28 cellular contexts compared by ENCODE assay signal in genomic region chr13:91360246-91360751, GRCh38. TPM values are rescaled to one million over a fixed set of nuclear protein-coding genes. Genes with fewer than 3 reads are reported as not detected.
DNase-seq lines count a peak whose midpoint lies in the region; ATAC-seq and TF ChIP-seq lines count a peak whose summit lies in the region.
"Had no signal": no experiment of that assay in that cellular context is flagged by ENCODE, and none has a peak within 500 bp of the region (broad histone marks: within the 10 kb centered on the region; RNA-seq: fewer than 3 reads in every experiment).

No MANE protein-coding gene starts in this region.

- no peak overlapping the region for H3K27ac ChIP-seq in Karpas-422 (ENCODE audit: low read length)
- H3K27ac ChIP-seq: C4-2B, colonic mucosa, foreskin keratinocyte, RWPE1, vagina had no signal

- no peaks in the 10 kb centered on the region for H3K27me3 ChIP-seq in Karpas-422 (ENCODE audit: low read length)
- H3K27me3 ChIP-seq: colonic mucosa, foreskin keratinocyte, vagina had no signal

- H3K36me3 Mint-ChIP-seq in activated CD8-positive, alpha-beta memory T cell treated with anti-CD3 and anti-CD28 coated beads, Interleukin-2, amount 10 ng/mL, durations not matched to agents 7 days and 5 days = peaks cover 31% of the 10 kb centered on the region
- H3K36me3 Mint-ChIP-seq in WTC11 = peaks cover 21% of the 10 kb centered on the region
- H3K36me3 Mint-ChIP-seq in progenitor cell of endocrine pancreas (ENCODE audit: insufficient read depth) = peaks cover 13% of the 10 kb centered on the region

- no peak for DNase-seq in activated CD8-positive, alpha-beta memory T cell treated with anti-CD3 and anti-CD28 coated beads, Interleukin-2, amount 10 ng/mL, durations not matched to agents 7 days and 5 days
- no peak for DNase-seq in activated CD8-positive, alpha-beta memory T cell treated with anti-CD3 and anti-CD28 coated beads, Interleukin-2, amount 50 U/mL, for 48 hours
- peak; percentile 56 for DNase-seq in Karpas-422
- DNase-seq in WTC11 (ENCODE audit: low spot score) = no peak
- DNase-seq in progenitor cell of endocrine pancreas (ENCODE audit: low spot score, unreplicated experiment) = no peak
- DNase-seq in NCI-H524 treated with DMSO at 0.1 percent for 48 hours (lab: John Stamatoyannopoulos, UW) = no peak
- DNase-seq: activated B cell treated with CpG ODN at 0.5 μM for 24 hours; activated CD4-positive, alpha-beta memory T cell treated with anti-CD3 and anti-CD28 coated beads, Interleukin-2, amount 10 ng/mL, durations not matched to agents 7 days and 5 days; activated naive CD4-positive, alpha-beta T cell treated with anti-CD3 and anti-CD28 coated beads for 36 hours; activated T-cell treated with anti-CD3 and anti-CD28 coated beads, Interleukin-2, amount 50 U/mL, for 48 hours; amygdala; Calu3; colonic mucosa; effector memory CD8-positive, alpha-beta T cell; foreskin keratinocyte; mesenchymal stem cell; NCI-H1436; NCI-H2107; NCI-H526; small intestine had no signal

- peaks cover 18% of the 10 kb centered on the region for H4K20me1 ChIP-seq in Karpas-422 (ENCODE audit: insufficient read depth, low read depth, low read length)

- no peaks in the 10 kb centered on the region for H3K79me2 ChIP-seq in Karpas-422 (ENCODE audit: low read length)

- H3K9ac ChIP-seq in Karpas-422 (ENCODE audit: low read length) = no peak overlapping the region

- H3K4me1 Mint-ChIP-seq in activated CD8-positive, alpha-beta memory T cell treated with anti-CD3 and anti-CD28 coated beads, Interleukin-2, amount 10 ng/mL, durations not matched to agents 7 days and 5 days = peaks cover 4% of the 10 kb centered on the region
- peaks cover 3% of the 10 kb centered on the region; the same call in 1 of the 2 replicates for H3K4me1 Mint-ChIP-seq in WTC11
- peaks cover 55% of the 10 kb centered on the region for H3K4me1 Mint-ChIP-seq in progenitor cell of endocrine pancreas (ENCODE audit: low read depth)
- H3K4me1 Mint-ChIP-seq: activated B cell treated with CpG ODN at 0.5 μM for 24 hours had no signal

- H2AFZ ChIP-seq in Karpas-422 (ENCODE audit: low read length) = no peak overlapping the region

- H3K27me3 Mint-ChIP-seq in activated CD8-positive, alpha-beta memory T cell treated with anti-CD3 and anti-CD28 coated beads, Interleukin-2, amount 10 ng/mL, durations not matched to agents 7 days and 5 days = no peaks in the 10 kb centered on the region
- H3K27me3 Mint-ChIP-seq in WTC11 (ENCODE audit: low read depth) (no peaks in the 10 kb centered on the region), progenitor cell of endocrine pancreas (no peaks in the 10 kb centered on the region)
- H3K27me3 Mint-ChIP-seq: activated B cell treated with CpG ODN at 0.5 μM for 24 hours; activated CD4-positive, alpha-beta memory T cell treated with anti-CD3 and anti-CD28 coated beads, Interleukin-2, amount 10 ng/mL, durations not matched to agents 7 days and 5 days; effector memory CD8-positive, alpha-beta T cell; IgD-negative memory B cell; stimulated activated memory B cell treated with anti-CD40 and anti-IgM and Interleukin-4, amounts not matched to agents 10 μg/mL and 1 μg/mL and 100 μg/mL, for 72 hours had no signal

- H3K9me3 Mint-ChIP-seq in activated CD8-positive, alpha-beta memory T cell treated with anti-CD3 and anti-CD28 coated beads, Interleukin-2, amount 10 ng/mL, durations not matched to agents 7 days and 5 days (ENCODE audit: low read depth) = no peaks in the 10 kb centered on the region
- H3K9me3 Mint-ChIP-seq in WTC11 (no peaks in the 10 kb centered on the region), progenitor cell of endocrine pancreas (ENCODE audit: low read depth) (no peaks in the 10 kb centered on the region)
- H3K9me3 Mint-ChIP-seq: activated B cell treated with CpG ODN at 0.5 μM for 24 hours; activated CD4-positive, alpha-beta memory T cell treated with anti-CD3 and anti-CD28 coated beads, Interleukin-2, amount 10 ng/mL, durations not matched to agents 7 days and 5 days; activated naive CD4-positive, alpha-beta T cell treated with anti-CD3 and anti-CD28 coated beads for 36 hours; effector memory CD8-positive, alpha-beta T cell; IgD-negative memory B cell; stimulated activated memory B cell treated with anti-CD40 and anti-IgM and Interleukin-4, amounts not matched to agents 10 μg/mL and 1 μg/mL and 100 μg/mL, for 72 hours; T-helper 2 cell treated with Interferon-gamma antibody and Interleukin-4, amounts not matched to agents 5 μg/mL and 100 μg/mL, for 36 hours had no signal

- POLR2A ChIA-PET in WTC11 (lab: Charles Lee) = no interaction called here

- no peak overlapping the region for H3K4me3 Mint-ChIP-seq in activated CD8-positive, alpha-beta memory T cell treated with anti-CD3 and anti-CD28 coated beads, Interleukin-2, amount 10 ng/mL, durations not matched to agents 7 days and 5 days
- H3K4me3 Mint-ChIP-seq in WTC11 (no peak overlapping the region), progenitor cell of endocrine pancreas (ENCODE audit: low read depth) (no peak overlapping the region)
- H3K4me3 Mint-ChIP-seq: activated B cell treated with CpG ODN at 0.5 μM for 24 hours; activated CD4-positive, alpha-beta memory T cell treated with anti-CD3 and anti-CD28 coated beads, Interleukin-2, amount 10 ng/mL, durations not matched to agents 7 days and 5 days; activated naive CD4-positive, alpha-beta T cell treated with anti-CD3 and anti-CD28 coated beads for 36 hours; effector memory CD8-positive, alpha-beta T cell; IgD-negative memory B cell; stimulated activated memory B cell treated with anti-CD40 and anti-IgM and Interleukin-4, amounts not matched to agents 10 μg/mL and 1 μg/mL and 100 μg/mL, for 72 hours; T-helper 2 cell treated with Interferon-gamma antibody and Interleukin-4, amounts not matched to agents 5 μg/mL and 100 μg/mL, for 36 hours had no signal

- H3K27ac Mint-ChIP-seq in activated CD8-positive, alpha-beta memory T cell treated with anti-CD3 and anti-CD28 coated beads, Interleukin-2, amount 10 ng/mL, durations not matched to agents 7 days and 5 days = peak overlapping the region; percentile 45
- peak overlapping the region; percentile 13 for H3K27ac Mint-ChIP-seq in WTC11
- peak overlapping the region; percentile 22 for H3K27ac Mint-ChIP-seq in progenitor cell of endocrine pancreas
- H3K27ac Mint-ChIP-seq: activated B cell treated with CpG ODN at 0.5 μM for 24 hours; activated CD4-positive, alpha-beta memory T cell treated with anti-CD3 and anti-CD28 coated beads, Interleukin-2, amount 10 ng/mL, durations not matched to agents 7 days and 5 days; activated naive CD4-positive, alpha-beta T cell treated with anti-CD3 and anti-CD28 coated beads for 36 hours; effector memory CD8-positive, alpha-beta T cell; stimulated activated memory B cell treated with anti-CD40 and anti-IgM and Interleukin-4, amounts not matched to agents 10 μg/mL and 1 μg/mL and 100 μg/mL, for 72 hours; T-helper 2 cell treated with Interferon-gamma antibody and Interleukin-4, amounts not matched to agents 5 μg/mL and 100 μg/mL, for 36 hours had no signal

- no peak for ATAC-seq in activated CD8-positive, alpha-beta memory T cell treated with anti-CD3 and anti-CD28 coated beads, Interleukin-2, amount 10 ng/mL, durations not matched to agents 7 days and 5 days
- ATAC-seq in WTC11 = no peak; the same call in 1 of the 2 replicates
- ATAC-seq in GM19328 (IDR thresholded peaks at IDR 0.05; ENCODE audit: unreplicated experiment) = no peak
- ATAC-seq: effector memory CD8-positive, alpha-beta T cell; esophagus mucosa; foreskin keratinocyte; stimulated activated memory B cell treated with anti-CD40 and anti-IgM and Interleukin-4, amounts not matched to agents 10 μg/mL and 1 μg/mL and 100 μg/mL, for 72 hours had no signal

- H3K4me3 ChIP-seq in Karpas-422 (ENCODE audit: low read length) = no peak overlapping the region
- H3K4me3 ChIP-seq: colonic mucosa, vagina had no signal

- H3K4me2 ChIP-seq in Karpas-422 (ENCODE audit: low read depth, low read length, poor library complexity, severe bottlenecking) = no peak overlapping the region

- H3K9me3 ChIP-seq in Karpas-422 (ENCODE audit: low read length) = no peaks in the 10 kb centered on the region
- H3K9me3 ChIP-seq: colonic mucosa, vagina had no signal

- no peak for TF ChIP-seq CTCF in WTC11 (IDR thresholded peaks at IDR 0.05)
- no peak for TF ChIP-seq CTCF in progenitor cell of endocrine pancreas (IDR thresholded peaks at IDR 0.05; ENCODE audit: unreplicated experiment)

- no peaks in the 10 kb centered on the region for H3K9me2 ChIP-seq in Karpas-422 (replicated peaks; ENCODE audit: insufficient read depth, low read length)

- CTCF ChIA-PET in activated CD8-positive, alpha-beta memory T cell treated with anti-CD3 and anti-CD28 coated beads, Interleukin-2, amount 10 ng/mL, durations not matched to agents 7 days and 5 days (lab: Charles Lee) = interaction anchor here (0.9 to 1.7 kb wide), 3 partner anchors 9 to 47 kb away, joined by 4 to 6 read pairs (median 4); no protein-coding TSS in a partner anchor
- CTCF ChIA-PET in WTC11 (lab: Charles Lee) = no interaction called here

- peaks cover 54% of the 10 kb centered on the region for H3K36me3 ChIP-seq in Karpas-422 (ENCODE audit: insufficient read depth, low read length)
- H3K36me3 ChIP-seq: colonic mucosa, vagina had no signal

- H3K4me1 ChIP-seq in Karpas-422 (ENCODE audit: low read length) = peaks cover 28% of the 10 kb centered on the region
- H3K4me1 ChIP-seq: colonic mucosa, foreskin keratinocyte, vagina had no signal

RNA-seq across cellular contexts. Expression of gene MIR17HG, which starts 12.8 kb away (rescaled TPM):
- total RNA-seq in activated CD8-positive, alpha-beta memory T cell treated with anti-CD3 and anti-CD28 coated beads, Interleukin-2, amount 10 ng/mL, durations not matched to agents 7 days and 5 days = 10 to 100 TPM in 1 of 2 experiments, 1 to 10 TPM in 1; 8.4 to 15.5 TPM
- 3.8 and 23.4 TPM in 2 replicates for total RNA-seq in Karpas-422 (2014; rRNA removed; shearing (Covaris generic); ENCODE audit: low replicate concordance)
- total RNA-seq in WTC11 (2021) (33.4 to 37.1 TPM (median 36.7 TPM) in 3 replicates), progenitor cell of endocrine pancreas (13.8 and 14.0 TPM in 2 replicates)

RNA-seq across cellular contexts. Expression of gene GPC5, which starts 38.1 kb away (rescaled TPM):
- total RNA-seq in activated CD8-positive, alpha-beta memory T cell treated with anti-CD3 and anti-CD28 coated beads, Interleukin-2, amount 10 ng/mL, durations not matched to agents 7 days and 5 days = not detected
- total RNA-seq in Karpas-422 (2014; rRNA removed; shearing (Covaris generic); ENCODE audit: low replicate concordance) = not detected in 2 replicates
- total RNA-seq in WTC11 (2021) = 0.46 to 0.89 TPM (median 0.50 TPM) in 3 replicates
- 0.16 and 0.57 TPM in 2 replicates for total RNA-seq in progenitor cell of endocrine pancreas
- total RNA-seq: activated CD4-positive, alpha-beta memory T cell treated with anti-CD3 and anti-CD28 coated beads, Interleukin-2, amount 10 ng/mL, durations not matched to agents 7 days and 5 days; Calu3; esophagus mucosa had no signal
